ENCODE assay signal across 8 cellular contexts in the genomic region with DNA sequence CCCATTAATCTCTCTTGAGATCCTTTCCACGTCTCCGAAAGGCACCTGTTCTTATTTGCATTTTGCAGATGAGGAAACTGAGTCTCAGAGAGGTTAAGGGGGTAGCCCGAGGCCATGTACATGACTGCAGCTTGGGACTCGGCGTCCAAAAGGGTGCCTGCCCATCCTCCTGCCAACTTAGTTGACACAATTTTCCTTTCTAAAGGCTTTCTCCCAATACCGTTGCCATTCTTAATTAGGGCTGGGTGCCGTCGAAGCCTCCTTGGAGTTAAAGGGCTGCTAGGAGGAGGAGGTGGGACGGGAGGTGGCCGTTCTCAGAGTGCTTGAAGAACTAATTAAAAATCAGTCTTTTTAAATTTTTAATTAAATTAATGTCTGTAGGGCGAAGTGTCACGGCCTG. TPM values are rescaled to one million over a fixed set of nuclear protein-coding genes. Genes with fewer than 3 reads are reported as not detected.
DNase-seq lines count a peak whose midpoint lies in the region; ATAC-seq and TF ChIP-seq lines count a peak whose summit lies in the region.

No MANE protein-coding gene starts in this region.

- H3K9ac ChIP-seq in PC-3 (ENCODE audit: low read length) (no peak overlapping the region), endocrine pancreas (ENCODE audit: control insufficient read depth, insufficient read depth, low read length) (peak overlapping the region; percentile 44), neuronal stem cell (ENCODE audit: low read depth, low read length, poor library complexity) (no peak overlapping the region)

- H3K79me1 ChIP-seq in neuronal stem cell (ENCODE audit: low read depth, low read length): peaks cover 8% of the 10 kb centered on the region

- H3K27me3 Mint-ChIP-seq in CD4-positive, CD25-positive, alpha-beta regulatory T cell: peaks cover 11% of the 10 kb centered on the region

- no peaks in the 10 kb centered on the region for H3F3A ChIP-seq in PC-3 (ENCODE audit: low read length, unreplicated experiment)

- no peak overlapping the region for H4K8ac ChIP-seq in neuronal stem cell (ENCODE audit: low read depth, low read length)

- H3K27ac ChIP-seq in CD4-positive, CD25-positive, alpha-beta regulatory T cell (ENCODE audit: insufficient read depth, low read length, poor library complexity, severe bottlenecking): no peak overlapping the region
- H3K27ac ChIP-seq in PC-3 (ENCODE audit: low read length): no peak overlapping the region
- no peak overlapping the region for H3K27ac ChIP-seq in neuronal stem cell (replicated peaks; ENCODE audit: low read length)

- H3K4me2 ChIP-seq in PC-3 (ENCODE audit: low read length) (peak overlapping the region; percentile 93), neuronal stem cell (ENCODE audit: insufficient read depth, low read length, poor library complexity, severe bottlenecking) (no peak overlapping the region)

- H3K79me2 ChIP-seq in PC-3 (ENCODE audit: low read length): peaks cover 44% of the 10 kb centered on the region

- H3K9me3 Mint-ChIP-seq in CD4-positive, CD25-positive, alpha-beta regulatory T cell: peaks cover 0 to 3% (median 0%) of the 10 kb centered on the region in 7 donors

- no peak overlapping the region for H2AK5ac ChIP-seq in neuronal stem cell (ENCODE audit: low read depth, low read length)

- no peaks in the 10 kb centered on the region for H3K9me2 ChIP-seq in PC-3 (replicated peaks; ENCODE audit: low read length)

- TF ChIP-seq CTCF in PC-3 (conservative IDR thresholded peaks at IDR 0.05; ENCODE audit: low read depth, low read length): no peak

- peak overlapping the region; percentile 52 to 88 (median 86) for H3K4me3 Mint-ChIP-seq in CD4-positive, CD25-positive, alpha-beta regulatory T cell

- H3K4me3 ChIP-seq in CD4-positive, CD25-positive, alpha-beta regulatory T cell (ENCODE audit: low read depth, low read length): peak overlapping the region; percentile 24
- peak overlapping the region; percentile 84; the same call in 1 of the 2 replicates for H3K4me3 ChIP-seq in PC-3 (ENCODE audit: low read length)
- H3K4me3 ChIP-seq in endocrine pancreas (ENCODE audit: control insufficient read depth, insufficient read depth, low read length): peak overlapping the region; percentile 11
- peak overlapping the region in 1 of 2 donors; percentile 100 for H3K4me3 ChIP-seq in neuronal stem cell (ENCODE audit: low read length in 2 of 2)

- CTCF ChIA-PET in PC-3 (lab: Charles Lee): no interaction called here

- H3K27me3 ChIP-seq in CD4-positive, CD25-positive, alpha-beta regulatory T cell (ENCODE audit: control insufficient read depth, insufficient read depth, low read length): no peaks in the 10 kb centered on the region
- H3K27me3 ChIP-seq in PC-3 (ENCODE audit: low read length): no peaks in the 10 kb centered on the region
- no peaks in the 10 kb centered on the region for H3K27me3 ChIP-seq in endocrine pancreas (ENCODE audit: control insufficient read depth, insufficient read depth, low read length)
- H3K27me3 ChIP-seq in neuronal stem cell (ENCODE audit: control insufficient read depth in 3 of 3, insufficient read depth in 3 of 3, low read depth in 1 of 3, low read length in 3 of 3): peaks cover 0 to 3% (median 0%) of the 10 kb centered on the region in 3 experiments

- no peaks in the 10 kb centered on the region for H3K36me3 Mint-ChIP-seq in CD4-positive, CD25-positive, alpha-beta regulatory T cell

- H3K4me1 Mint-ChIP-seq in CD4-positive, CD25-positive, alpha-beta regulatory T cell: peaks cover 5 to 39% (median 29%) of the 10 kb centered on the region in 4 donors

- no peak overlapping the region for H2BK12ac ChIP-seq in neuronal stem cell (ENCODE audit: low read length)

- H2AFZ ChIP-seq in PC-3 (ENCODE audit: low read length) (no peak overlapping the region), neuronal stem cell (ENCODE audit: low read length) (peak overlapping the region; percentile 76)

- POLR2A ChIA-PET in PC-3 (lab: Charles Lee; ENCODE audit: unreplicated experiment): no interaction called here

- no peak overlapping the region for H2BK15ac ChIP-seq in neuronal stem cell (ENCODE audit: low read length)

- H2BK120ac ChIP-seq in neuronal stem cell (ENCODE audit: low read depth, low read length): no peak overlapping the region

- no peak for ATAC-seq in CD4-positive, CD25-positive, alpha-beta regulatory T cell (ENCODE audit: low read depth in 2 of 2)
- no peak for ATAC-seq in PC-3
- ATAC-seq in GM18511 (IDR thresholded peaks at IDR 0.05; ENCODE audit: unreplicated experiment): no peak

- peak overlapping the region; percentile 25 for H3K18ac ChIP-seq in neuronal stem cell (ENCODE audit: low read length)

- DNase-seq in CD4-positive, CD25-positive, alpha-beta regulatory T cell: no peak
- DNase-seq in PC-3: no peak
- DNase-seq in neuronal stem cell (ENCODE audit: low spot score): no peak
- no peak for DNase-seq in globus pallidus (ENCODE audit: low spot score)
- no peak for DNase-seq in dedifferentiated amniotic fluid mesenchymal stem cell (ENCODE audit: extremely low spot score)
- DNase-seq in NCI-H748 (lab: John Stamatoyannopoulos, UW; ENCODE audit: unreplicated experiment): no peak

- H3K4me1 ChIP-seq in CD4-positive, CD25-positive, alpha-beta regulatory T cell (ENCODE audit: control insufficient read depth, insufficient read depth, low read length, poor library complexity, severe bottlenecking): peaks cover 40% of the 10 kb centered on the region
- peaks cover 14% of the 10 kb centered on the region for H3K4me1 ChIP-seq in PC-3 (ENCODE audit: insufficient read depth, low read length)
- no peaks in the 10 kb centered on the region for H3K4me1 ChIP-seq in endocrine pancreas (ENCODE audit: control insufficient read depth, insufficient read depth, low read length)
- H3K4me1 ChIP-seq in neuronal stem cell (ENCODE audit: control insufficient read depth in 2 of 2, insufficient read depth in 1 of 2, low read depth in 1 of 2, low read length in 2 of 2): peaks cover 0 to 10% of the 10 kb centered on the region in 2 donors

- peaks cover 17% of the 10 kb centered on the region; the same call in 1 of the 2 replicates for H4K20me1 ChIP-seq in PC-3 (ENCODE audit: low read length)

- H3K9me3 ChIP-seq in CD4-positive, CD25-positive, alpha-beta regulatory T cell (ENCODE audit: control insufficient read depth in 2 of 2, low read length in 2 of 2): no peaks in the 10 kb centered on the region
- H3K9me3 ChIP-seq in PC-3 (ENCODE audit: low read length): no peaks in the 10 kb centered on the region
- H3K9me3 ChIP-seq in endocrine pancreas (ENCODE audit: control insufficient read depth, low read length): no peaks in the 10 kb centered on the region
- H3K9me3 ChIP-seq in neuronal stem cell (replicated peaks in 1 of 2; ENCODE audit: control insufficient read depth in 2 of 2, insufficient read depth in 1 of 2, low read depth in 1 of 2, low read length in 2 of 2): no peaks in the 10 kb centered on the region

- H3K23ac ChIP-seq in neuronal stem cell (ENCODE audit: low read depth, low read length, poor library complexity): no peak overlapping the region

- no TSS peak for BruUV-seq in PC-3 (replicated peaks; lab: Mats Ljungman, UMichigan)

- no peaks in the 10 kb centered on the region for H3K36me3 ChIP-seq in CD4-positive, CD25-positive, alpha-beta regulatory T cell (ENCODE audit: control insufficient read depth, insufficient read depth, low read length)
- H3K36me3 ChIP-seq in PC-3 (ENCODE audit: low read depth, low read length) (no peaks in the 10 kb centered on the region; the same call in 1 of the 2 replicates), endocrine pancreas (ENCODE audit: control insufficient read depth, insufficient read depth, low read length) (no peaks in the 10 kb centered on the region), neuronal stem cell (replicated peaks in 1 of 2; ENCODE audit: control insufficient read depth in 2 of 2, insufficient read depth in 2 of 2, low read length in 2 of 2) (peaks cover under 1 to 26% of the 10 kb centered on the region in 2 donors)

- intact Hi-C loops in PC-3 (cut with micrococcal nuclease): loop anchor here (10.0 kb wide), 1 partner anchor 263 kb away; a partner anchor contains a TSS

- WGBS in neuronal stem cell (ENCODE audit: extremely low coverage in 2 of 2, insufficient read length in 2 of 2, insufficient replicate concordance in 1 of 2), 2 donors: no CpG with 5 or more reads among the region's 12 CpGs

- H2BK5ac ChIP-seq in neuronal stem cell (ENCODE audit: low read length): no peak overlapping the region

- H3K4ac ChIP-seq in neuronal stem cell (ENCODE audit: low read length): no peak overlapping the region

- H4K91ac ChIP-seq in neuronal stem cell (ENCODE audit: low read depth, low read length, poor library complexity): no peak overlapping the region

- no peak overlapping the region for H3K14ac ChIP-seq in neuronal stem cell (ENCODE audit: low read length)

- no peak overlapping the region for H3K27ac Mint-ChIP-seq in CD4-positive, CD25-positive, alpha-beta regulatory T cell

RNA-seq across cellular contexts. Expression of a gene that starts 0.5 kb away (rescaled TPM):
- total RNA-seq in CD4-positive, CD25-positive, alpha-beta regulatory T cell: 18.0 TPM
- polyA plus RNA-seq in CD4-positive, CD25-positive, alpha-beta regulatory T cell: 10 to 100 TPM; 45.2 to 56.8 (median 52.7) TPM
- total RNA-seq in PC-3 (2014; rRNA removed): 51.9 and 63.3 TPM in 2 replicates
- polyA plus RNA-seq in neuronal stem cell (2013, experiment 1 of 2): 24.7 TPM
- polyA plus RNA-seq in neuronal stem cell (2013, experiment 2 of 2): 24.4 TPM

RNA-seq across cellular contexts. Expression of a gene that starts 30.7 kb away (rescaled TPM):
- total RNA-seq in CD4-positive, CD25-positive, alpha-beta regulatory T cell: 0.91 TPM
- polyA plus RNA-seq in CD4-positive, CD25-positive, alpha-beta regulatory T cell: under 1 TPM in 3 of 4 donors, not detected in 1; 0.09 to 0.10 (median 0.10) TPM
- total RNA-seq in PC-3 (2014; rRNA removed): 5.1 and 6.5 TPM in 2 replicates
- 370 TPM for polyA plus RNA-seq in neuronal stem cell (2013, experiment 1 of 2)
- 372 TPM for polyA plus RNA-seq in neuronal stem cell (2013, experiment 2 of 2)
